ENCODE assay signal across 10 cellular contexts in the genomic region with DNA sequence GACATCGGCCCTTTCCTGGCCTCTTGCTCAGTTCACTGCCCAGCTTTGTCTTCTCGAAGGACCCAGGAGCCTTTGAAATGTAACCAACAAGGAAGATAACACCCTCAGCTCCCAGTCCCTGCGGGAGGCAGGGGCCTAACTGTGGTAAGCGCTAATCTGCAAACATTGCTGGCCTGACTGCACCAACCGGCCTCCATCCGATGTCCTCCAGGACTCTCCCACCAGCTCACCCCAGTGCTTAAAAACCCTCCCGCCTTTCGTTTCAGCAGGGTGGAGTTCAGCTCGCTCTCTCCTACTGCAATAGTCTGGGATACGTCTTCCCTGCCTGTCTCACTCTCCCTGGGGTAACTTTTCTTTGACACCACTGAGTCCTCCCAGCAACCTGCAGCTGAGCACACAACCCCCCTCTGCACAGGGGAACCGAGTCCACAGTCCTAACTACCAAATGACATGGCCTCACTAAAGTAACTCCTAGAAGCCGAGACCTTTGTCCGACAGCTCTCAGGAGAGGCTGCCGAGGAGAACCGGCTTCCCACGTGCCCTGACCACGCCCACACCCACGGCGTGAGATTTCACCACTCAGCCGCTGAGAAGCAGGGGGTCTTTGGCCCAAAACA.
DNase-seq lines count a peak whose midpoint lies in the region; FAIRE-seq and TF ChIP-seq lines count a peak whose summit lies in the region.
"Had no signal": no experiment of that assay in that cellular context is flagged by ENCODE, and none has a peak within 500 bp of the region (broad histone marks: within the 10 kb centered on the region; RNA-seq: fewer than 3 reads in every experiment).

No MANE protein-coding gene starts in this region.

- no peaks in the 10 kb centered on the region for H3K27me3 Mint-ChIP-seq in activated naive CD4-positive, alpha-beta T cell treated with anti-CD3 and anti-CD28 coated beads for 36 hours (ENCODE audit: low read depth)
- H3K27me3 Mint-ChIP-seq in brain = no peaks in the 10 kb centered on the region

- H3K36me3 Mint-ChIP-seq in activated naive CD4-positive, alpha-beta T cell treated with anti-CD3 and anti-CD28 coated beads for 36 hours (ENCODE audit: low read depth) = peaks cover 12% of the 10 kb centered on the region
- H3K36me3 Mint-ChIP-seq in brain = no peaks in the 10 kb centered on the region

- TF ChIP-seq CTCF in brain (conservative IDR thresholded peaks at IDR 0.05) (no peak), uterus (IDR thresholded peaks at IDR 0.05) (no peak), D721Med (IDR thresholded peaks at IDR 0.05; ENCODE audit: insufficient read depth, missing control alignments) (no peak)

- DNase-seq in activated naive CD4-positive, alpha-beta T cell treated with anti-CD3 and anti-CD28 coated beads for 36 hours = no peak
- no peak for DNase-seq in activated naive CD4-positive, alpha-beta T cell (lab: John Stamatoyannopoulos, UW)
- DNase-seq in uterus = no peak
- DNase-seq in activated CD8-positive, alpha-beta memory T cell treated with anti-CD3 and anti-CD28 coated beads for 24 hours = no peak
- DNase-seq in D721Med (ENCODE audit: insufficient read length, low spot score) = no peak
- DNase-seq in activated CD4-positive, alpha-beta T cell treated with anti-CD3 and anti-CD28 coated beads, Interleukin-2, amount 50 U/mL, for 4 hours = no peak
- DNase-seq: activated CD4-positive, CD25-positive, alpha-beta regulatory T cell treated with anti-CD3 and anti-CD28 coated beads, Interleukin-2, amount 50 U/mL, for 72 hours; left cardiac atrium had no signal

- no peaks in the 10 kb centered on the region for H3K36me3 ChIP-seq in mucosa of stomach (ENCODE audit: control insufficient read depth, insufficient read depth, low read length)
- no peaks in the 10 kb centered on the region for H3K36me3 ChIP-seq in uterus

- H3K4me3 ChIP-seq in mucosa of stomach (ENCODE audit: low read length) (no peak overlapping the region), uterus (no peak overlapping the region)

- H3K9me3 ChIP-seq in mucosa of stomach (ENCODE audit: control insufficient read depth, low read length) (no peaks in the 10 kb centered on the region), uterus (no peaks in the 10 kb centered on the region)

- no peaks in the 10 kb centered on the region for H3K9me3 Mint-ChIP-seq in activated naive CD4-positive, alpha-beta T cell treated with anti-CD3 and anti-CD28 coated beads for 36 hours
- peaks cover 0 to 3% (median 0%) of the 10 kb centered on the region in 5 experiments for H3K9me3 Mint-ChIP-seq in brain

- H3K27ac ChIP-seq in uterus = peak overlapping the region; percentile 64 to 74

- TF ChIP-seq POLR2A in uterus (IDR thresholded peaks at IDR 0.05) = no peak

- peak overlapping the region; percentile 14 for H3K9ac ChIP-seq in mucosa of stomach (ENCODE audit: low read length)

- H3K27me3 ChIP-seq in mucosa of stomach (ENCODE audit: control insufficient read depth, insufficient read depth, low read length) (no peaks in the 10 kb centered on the region), uterus (no peaks in the 10 kb centered on the region)

- intact Hi-C loops in activated naive CD4-positive, alpha-beta T cell treated with anti-CD3 and anti-CD28 coated beads for 36 hours (cut with micrococcal nuclease) = no loop called here
- intact Hi-C loops in uterus (cut with DNase I; ENCODE audit: low total_unique reads) = no loop called here

- peaks cover 62% of the 10 kb centered on the region for H3K4me1 Mint-ChIP-seq in activated naive CD4-positive, alpha-beta T cell treated with anti-CD3 and anti-CD28 coated beads for 36 hours (ENCODE audit: low read depth)
- H3K4me1 Mint-ChIP-seq in brain = peaks cover 51% of the 10 kb centered on the region

- CTCF ChIA-PET in activated naive CD4-positive, alpha-beta T cell treated with anti-CD3 and anti-CD28 coated beads for 36 hours (lab: Charles Lee) = interaction anchor here (0.7 to 7.8 kb wide), 5 partner anchors 10 to 156 kb away, joined by 3 to 71 read pairs (median 3); no protein-coding TSS in a partner anchor

- H3K4me1 ChIP-seq in mucosa of stomach (ENCODE audit: control insufficient read depth, insufficient read depth, low read length) (peaks cover 66% of the 10 kb centered on the region), uterus (no peaks in the 10 kb centered on the region)

- no peak overlapping the region for H3K4me3 Mint-ChIP-seq in activated naive CD4-positive, alpha-beta T cell treated with anti-CD3 and anti-CD28 coated beads for 36 hours
- peak overlapping the region in 1 of 5 experiments; percentile 57 for H3K4me3 Mint-ChIP-seq in brain

- H3K27ac Mint-ChIP-seq in activated naive CD4-positive, alpha-beta T cell treated with anti-CD3 and anti-CD28 coated beads for 36 hours = peak overlapping the region; percentile 93
- H3K27ac Mint-ChIP-seq in brain = peak overlapping the region in 3 of 5 experiments; percentile 64 to 86 (median 70)

- no peak for FAIRE-seq in D721Med (lab: Jason Lieb, UNC)
